20 cellular contexts compared by ENCODE assay signal in genomic region chr4:151250706-151251105, GRCh38. TPM values are rescaled to one million over a fixed set of nuclear protein-coding genes. Genes with fewer than 3 reads are reported as not detected.
"Had no signal": no experiment of that assay in that cellular context is flagged by ENCODE, and none has a peak within 500 bp of the region (broad histone marks: within the 10 kb centered on the region; RNA-seq: fewer than 3 reads in every experiment).

No MANE protein-coding gene starts in this region.

- H3K36me3 ChIP-seq: colonic mucosa, esophagus muscularis mucosa, stomach, upper lobe of left lung had no signal

- H3K27me3 ChIP-seq: colonic mucosa, esophagus muscularis mucosa, stomach, testis, upper lobe of left lung had no signal

- H3K4me1 ChIP-seq: colonic mucosa, testis had no signal

- FAIRE-seq: TTC549 had no signal

- H3K4me3 ChIP-seq: colonic mucosa, esophagus muscularis mucosa, stomach, testis, upper lobe of left lung had no signal

- H3K9me3 ChIP-seq: colonic mucosa, esophagus muscularis mucosa, stomach, testis, upper lobe of left lung had no signal

- DNase-seq: activated B cell treated with CpG ODN at 0.5 μM for 24 hours; activated CD4-positive, alpha-beta T cell treated with anti-CD3 and anti-CD28 coated beads, Interleukin-2, amount 10 ng/mL, durations not matched to agents 7 days and 5 days; activated CD8-positive, alpha-beta memory T cell treated with anti-CD3 and anti-CD28 coated beads, Interleukin-2, amount 50 U/mL, for 48 hours; activated naive CD8-positive, alpha-beta T cell treated with anti-CD3 and anti-CD28 coated beads for 36 hours; central memory CD4-positive, alpha-beta T cell; colonic mucosa; glutamatergic neuron; left ventricle myocardium superior; stimulated activated CD4-positive, alpha-beta T cell treated with anti-CD3 and anti-CD28 coated beads, Interleukin-2, amount 100 ng/mL, for 24 hours; stomach; SW 1271; testis; upper lobe of left lung had no signal

- H3K27ac ChIP-seq: colonic mucosa, esophagus muscularis mucosa, stomach, testis, upper lobe of left lung had no signal

RNA-seq across cellular contexts. Expression of gene PRSS48, which starts 26.3 kb away (rescaled TPM):
- total RNA-seq: activated B cell treated with CpG ODN at 0.5 μM for 24 hours; activated CD4-positive, alpha-beta T cell treated with anti-CD3 and anti-CD28 coated beads, Interleukin-2, amount 10 ng/mL, durations not matched to agents 7 days and 5 days; activated naive CD8-positive, alpha-beta T cell treated with anti-CD3 and anti-CD28 coated beads for 36 hours; colonic mucosa; esophagus muscularis mucosa; kidney epithelial cell; left ventricle myocardium superior; mesothelial cell of epicardium; osteocyte; stomach; T-helper 2 cell treated with Interferon-gamma antibody and Interleukin-4, amounts not matched to agents 100 ng/mL and 5 ng/mL, for 36 hours; upper lobe of left lung had no signal
- polyA plus RNA-seq: neural cell, stomach had no signal
